Comparison of ENCODE assay signal across 10 cellular contexts in genomic region chr3:23763040-23763477, GRCh38. TPM values are rescaled to one million over a fixed set of nuclear protein-coding genes. Genes with fewer than 3 reads are reported as not detected.
DNase-seq lines count a peak whose midpoint lies in the region; ATAC-seq and TF ChIP-seq lines count a peak whose summit lies in the region.
"Had no signal": no experiment of that assay in that cellular context is flagged by ENCODE, and none has a peak within 500 bp of the region (broad histone marks: within the 10 kb centered on the region; RNA-seq: fewer than 3 reads in every experiment).

No MANE protein-coding gene starts in this region.

- H3K9me3 ChIP-seq in thymus (ENCODE audit: control insufficient read depth), result no peaks in the 10 kb centered on the region

- H3K4me1 Mint-ChIP-seq in memory B cell, result peaks cover 23% of the 10 kb centered on the region

- no peaks in the 10 kb centered on the region for H3K36me3 ChIP-seq in brain microvascular endothelial cell (replicated peaks)
- H3K36me3 ChIP-seq in thymus (ENCODE audit: control insufficient read depth, insufficient read depth), result no peaks in the 10 kb centered on the region

- H3K36me3 Mint-ChIP-seq in memory B cell, result peaks cover 1% of the 10 kb centered on the region

- H3K4me1 ChIP-seq in thymus (ENCODE audit: control insufficient read depth, insufficient read depth, low read length), result peaks cover 15% of the 10 kb centered on the region

- H3K9me3 Mint-ChIP-seq in memory B cell, result no peaks in the 10 kb centered on the region

- H3K4me3 ChIP-seq in brain microvascular endothelial cell (ENCODE audit: low read depth, low read length) (peak overlapping the region; percentile 38), thymus (ENCODE audit: low read length) (peak overlapping the region; percentile 21)

- no peaks in the 10 kb centered on the region for H3K27me3 ChIP-seq in brain microvascular endothelial cell (replicated peaks)
- H3K27me3 ChIP-seq in thymus (ENCODE audit: control insufficient read depth, insufficient read depth), result no peaks in the 10 kb centered on the region

- H3K27ac ChIP-seq in brain microvascular endothelial cell (no peak overlapping the region), thymus (ENCODE audit: low read depth) (no peak overlapping the region)

- peak overlapping the region; percentile 76 for H3K4me3 Mint-ChIP-seq in memory B cell

- peak overlapping the region; percentile 90 for H3K27ac Mint-ChIP-seq in memory B cell

- WGBS in thymus, result 15% methylated on average over 9 of the region's 9 CpGs

- TF ChIP-seq CTCF in brain microvascular endothelial cell (IDR thresholded peaks at IDR 0.05; ENCODE audit: low read depth, low read length, missing control alignments), result no peak

- H3K27me3 Mint-ChIP-seq in memory B cell, result peaks cover 1% of the 10 kb centered on the region

- in situ Hi-C loops in KBM-7 (cut with MboI; ENCODE audit: low pct_unique_long_range_greater_than_20kb, low sequenced_read_pairs), result no loop called here
- in situ Hi-C loops in brain microvascular endothelial cell (cut with HindIII; ENCODE audit: low pct_ligation_motif_present, low sequenced_read_pairs), result no loop called here

- ATAC-seq in memory B cell (ENCODE audit: low read depth), result no peak
- ATAC-seq in HG02884 (IDR thresholded peaks at IDR 0.05; ENCODE audit: unreplicated experiment), result no peak

- DNase-seq in KBM-7 (peak; percentile 18), brain microvascular endothelial cell (no peak), memory B cell (ENCODE audit: low spot score in 2 of 2) (no peak), NCI-H2171 (lab: John Stamatoyannopoulos, UW) (no peak), NCI-H187 treated with DMSO at 0.1 percent for 48 hours (lab: John Stamatoyannopoulos, UW) (no peak)
- no peak for DNase-seq in stimulated activated CD4-positive, alpha-beta T cell treated with anti-CD3 and anti-CD28 coated beads, Interleukin-4, amount 100 ng/mL, for 24 hours
- DNase-seq: central memory CD4-positive, alpha-beta T cell; NCI-H1417 treated with DMSO at 0.1 percent for 48 hours had no signal

RNA-seq across cellular contexts. Expression of gene UBE2E1, which starts 42.7 kb away (rescaled TPM):
- polyA plus RNA-seq in thymus, result 95.2 TPM
